In genomic region chr14:69699743-69700309, GRCh38 we compare ENCODE assay signal across 1 cellular context.
TF ChIP-seq lines count a peak whose summit lies in the region.

No MANE protein-coding gene starts in this region.

TF ChIP-seq in HepG2, 621 proteins besides CTCF, POLR2A, EP300 and RAD21 (continued from another document):
- TF ChIP-seq, protein P1, sequence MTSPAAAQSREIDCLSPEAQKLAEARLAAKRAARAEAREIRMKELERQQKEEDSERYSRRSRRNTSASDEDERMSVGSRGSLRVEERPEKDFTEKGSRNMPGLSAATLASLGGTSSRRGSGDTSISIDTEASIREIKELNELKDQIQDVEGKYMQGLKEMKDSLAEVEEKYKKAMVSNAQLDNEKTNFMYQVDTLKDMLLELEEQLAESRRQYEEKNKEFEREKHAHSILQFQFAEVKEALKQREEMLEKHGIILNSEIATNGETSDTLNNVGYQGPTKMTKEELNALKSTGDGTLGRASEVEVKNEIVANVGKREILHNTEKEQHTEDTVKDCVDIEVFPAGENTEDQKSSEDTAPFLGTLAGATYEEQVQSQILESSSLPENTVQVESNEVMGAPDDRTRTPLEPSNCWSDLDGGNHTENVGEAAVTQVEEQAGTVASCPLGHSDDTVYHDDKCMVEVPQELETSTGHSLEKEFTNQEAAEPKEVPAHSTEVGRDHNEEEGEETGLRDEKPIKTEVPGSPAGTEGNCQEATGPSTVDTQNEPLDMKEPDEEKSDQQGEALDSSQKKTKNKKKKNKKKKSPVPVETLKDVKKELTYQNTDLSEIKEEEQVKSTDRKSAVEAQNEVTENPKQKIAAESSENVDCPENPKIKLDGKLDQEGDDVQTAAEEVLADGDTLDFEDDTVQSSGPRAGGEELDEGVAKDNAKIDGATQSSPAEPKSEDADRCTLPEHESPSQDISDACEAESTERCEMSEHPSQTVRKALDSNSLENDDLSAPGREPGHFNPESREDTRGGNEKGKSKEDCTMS (CRISPR knock-in tag; conservative IDR thresholded peaks at IDR 0.05) = no peak
- TF ChIP-seq SATB2 (CRISPR knock-in tag; IDR thresholded peaks at IDR 0.05) (no peak), ZNF598 (CRISPR knock-in tag; IDR thresholded peaks at IDR 0.05; ENCODE audit: borderline replicate concordance) (no peak), ZNF24 (IDR thresholded peaks at IDR 0.05) (no peak), AGO1 (IDR thresholded peaks at IDR 0.05; ENCODE audit: low read depth, low read length, poor library complexity, severe bottlenecking) (no peak), MAZ (IDR thresholded peaks at IDR 0.05; ENCODE audit: borderline replicate concordance, low read depth, low read length) (no peak), MAZ (CRISPR knock-in tag; IDR thresholded peaks at IDR 0.05; ENCODE audit: low read depth) (no peak), GTF3A (CRISPR knock-in tag; conservative IDR thresholded peaks at IDR 0.05) (no peak)
